1 cellular context compared by ENCODE assay signal in genomic region chr19:10960314-10961072, GRCh38.
TF ChIP-seq lines count a peak whose summit lies in the region.

Gene SMARCA4 (plus strand): TSS chr19:10961030. CDS start chr19:10984152, 23,122 bp downstream.

TF ChIP-seq in HepG2, 621 proteins besides CTCF, POLR2A, EP300 and RAD21 (continued from another document and continues in another):
- TF ChIP-seq BORCS8-MEF2B (CRISPR knock-in tag; IDR thresholded peaks at IDR 0.05) = peak; percentile 86; the same call in 1 of the 2 replicates
- no peak for TF ChIP-seq PBX3 (CRISPR knock-in tag; IDR thresholded peaks at IDR 0.05; ENCODE audit: borderline replicate concordance)
- TF ChIP-seq NFAT5 (CRISPR knock-in tag; IDR thresholded peaks at IDR 0.05) = no peak; the same call in 1 of the 2 replicates
- TF ChIP-seq ZNF256 (CRISPR knock-in tag; conservative IDR thresholded peaks at IDR 0.05) = no peak
- no peak for TF ChIP-seq ATM (IDR thresholded peaks at IDR 0.05; ENCODE audit: borderline replicate concordance)
- TF ChIP-seq ZNF644 (CRISPR knock-in tag; IDR thresholded peaks at IDR 0.05; ENCODE audit: low read depth) = no peak
- no peak for TF ChIP-seq ZFP41 (CRISPR knock-in tag; IDR thresholded peaks at IDR 0.05; ENCODE audit: borderline replicate concordance)
- TF ChIP-seq PAXIP1 (CRISPR knock-in tag; conservative IDR thresholded peaks at IDR 0.05) = peak; percentile 37; the same call in 1 of the 2 replicates
- peak; percentile 58 for TF ChIP-seq HOXA3 (CRISPR knock-in tag; IDR thresholded peaks at IDR 0.05)
- no peak for TF ChIP-seq SYNCRIP (IDR thresholded peaks at IDR 0.05; ENCODE audit: insufficient read depth, low read depth, low read length)
- no peak; the same call in 1 of the 2 replicates for TF ChIP-seq GFI1 (CRISPR knock-in tag; IDR thresholded peaks at IDR 0.05; ENCODE audit: borderline replicate concordance)
- TF ChIP-seq ZNF605 (CRISPR knock-in tag; IDR thresholded peaks at IDR 0.05) = peak; percentile 38; the same call in 1 of the 2 replicates
- no peak for TF ChIP-seq HNRNPL (IDR thresholded peaks at IDR 0.05; ENCODE audit: low read depth, low read length)
- TF ChIP-seq NR2C2 (CRISPR knock-in tag; IDR thresholded peaks at IDR 0.05; ENCODE audit: borderline replicate concordance) = peak; percentile 30; the same call in 1 of the 2 replicates
- TF ChIP-seq HINFP (CRISPR knock-in tag; IDR thresholded peaks at IDR 0.05; ENCODE audit: low read depth) = 0 out of 2 replicates have a peak, but pooled peaks have one; percentile 58
- peak; percentile 77; the same call in 1 of the 2 replicates for TF ChIP-seq TFDP1 (CRISPR knock-in tag; IDR thresholded peaks at IDR 0.05; ENCODE audit: borderline replicate concordance)
- TF ChIP-seq REST (IDR thresholded peaks at IDR 0.05; ENCODE audit: borderline replicate concordance in 1 of 2, low read depth in 1 of 2, low read length in 2 of 2) = no peak
- TF ChIP-seq MIXL1 (CRISPR knock-in tag; IDR thresholded peaks at IDR 0.05) = 0 out of 2 replicates have a peak, but pooled peaks have one; percentile 12
- peak; percentile 84; the same call in 1 of the 2 replicates for TF ChIP-seq ZNF737 (CRISPR knock-in tag; IDR thresholded peaks at IDR 0.05; ENCODE audit: borderline replicate concordance)
- TF ChIP-seq ZNF589 (CRISPR knock-in tag; conservative IDR thresholded peaks at IDR 0.05) = 0 out of 2 replicates have a peak, but pooled peaks have one; percentile 30
- peak; percentile 13; the same call in 1 of the 2 replicates for TF ChIP-seq SOX5 (CRISPR knock-in tag; IDR thresholded peaks at IDR 0.05; ENCODE audit: borderline replicate concordance)
- TF ChIP-seq GATA4 (IDR thresholded peaks at IDR 0.05; ENCODE audit: borderline replicate concordance, low read depth) = no peak
- TF ChIP-seq ZBTB10 (CRISPR knock-in tag; IDR thresholded peaks at IDR 0.05; ENCODE audit: borderline replicate concordance) = no peak
- TF ChIP-seq ZNF468 (CRISPR knock-in tag; IDR thresholded peaks at IDR 0.05) = 0 out of 2 replicates have a peak, but pooled peaks have one; percentile 82
- no peak for TF ChIP-seq SCMH1 (CRISPR knock-in tag; IDR thresholded peaks at IDR 0.05; ENCODE audit: borderline replicate concordance)
- TF ChIP-seq CC2D1A (CRISPR knock-in tag; IDR thresholded peaks at IDR 0.05) = no peak
- no peak for TF ChIP-seq CREM (IDR thresholded peaks at IDR 0.05)
- TF ChIP-seq CREM (CRISPR knock-in tag; IDR thresholded peaks at IDR 0.05) = no peak
- no peak for TF ChIP-seq ZNF773 (CRISPR knock-in tag; IDR thresholded peaks at IDR 0.05; ENCODE audit: borderline replicate concordance)
- TF ChIP-seq NFYC (CRISPR knock-in tag; IDR thresholded peaks at IDR 0.05) = no peak; the same call in 1 of the 2 replicates
- TF ChIP-seq SMAD9 (CRISPR knock-in tag; IDR thresholded peaks at IDR 0.05) = no peak
- peak; percentile 92 for TF ChIP-seq MAX (IDR thresholded peaks at IDR 0.05)
- TF ChIP-seq ZNF563 (CRISPR knock-in tag; IDR thresholded peaks at IDR 0.05) = peak; percentile 82
- TF ChIP-seq ZNF274 (CRISPR knock-in tag; IDR thresholded peaks at IDR 0.05) = peak; percentile 94
- no peak for TF ChIP-seq KDM5A (IDR thresholded peaks at IDR 0.05; ENCODE audit: borderline replicate concordance, low read length)
- TF ChIP-seq FOXJ3 (CRISPR knock-in tag; IDR thresholded peaks at IDR 0.05; ENCODE audit: borderline replicate concordance) = no peak
- peak; percentile 75; the same call in 1 of the 2 replicates for TF ChIP-seq PHF20 (CRISPR knock-in tag; IDR thresholded peaks at IDR 0.05)
- TF ChIP-seq ZNF788 (CRISPR knock-in tag; IDR thresholded peaks at IDR 0.05; ENCODE audit: borderline replicate concordance) = peak; percentile 81; the same call in 1 of the 2 replicates
- TF ChIP-seq ADNP (CRISPR knock-in tag; IDR thresholded peaks at IDR 0.05) = no peak
- no peak for TF ChIP-seq ZFP62 (CRISPR knock-in tag; IDR thresholded peaks at IDR 0.05)
- TF ChIP-seq HMG20A (CRISPR knock-in tag; IDR thresholded peaks at IDR 0.05; ENCODE audit: borderline replicate concordance) = peak; percentile 14; the same call in 1 of the 2 replicates
- peak in 1 of 2 experiments; percentile 50; a peak in 1 of 4 replicates for TF ChIP-seq NR2F1 (CRISPR knock-in tag; IDR thresholded peaks at IDR 0.05)
